Comparison of ENCODE assay signal across 1 cellular context in genomic region chr10:59558066-59558465, GRCh38.
TF ChIP-seq lines count a peak whose summit lies in the region.

No MANE protein-coding gene starts in this region.

TF ChIP-seq in H1, 55 proteins besides CTCF, POLR2A, EP300 and RAD21:
- TF ChIP-seq SP4 (IDR thresholded peaks at IDR 0.05; ENCODE audit: low read length), result no peak
- no peak for TF ChIP-seq CEBPB (IDR thresholded peaks at IDR 0.05; ENCODE audit: low read depth, low read length)
- TF ChIP-seq RFX5 (IDR thresholded peaks at IDR 0.05; ENCODE audit: borderline replicate concordance, low read depth, low read length), result no peak
- TF ChIP-seq BCL11A (IDR thresholded peaks at IDR 0.05; ENCODE audit: low read depth in 2 of 2, low read length in 2 of 2), result no peak
- TF ChIP-seq RNF2 (IDR thresholded peaks at IDR 0.05; ENCODE audit: borderline replicate concordance, low read depth, low read length, missing control alignments, poor library complexity, severe bottlenecking), result no peak
- TF ChIP-seq SIX5 (IDR thresholded peaks at IDR 0.05; ENCODE audit: low read depth, low read length), result no peak
